11 cellular contexts compared by ENCODE assay signal in the genomic region with DNA sequence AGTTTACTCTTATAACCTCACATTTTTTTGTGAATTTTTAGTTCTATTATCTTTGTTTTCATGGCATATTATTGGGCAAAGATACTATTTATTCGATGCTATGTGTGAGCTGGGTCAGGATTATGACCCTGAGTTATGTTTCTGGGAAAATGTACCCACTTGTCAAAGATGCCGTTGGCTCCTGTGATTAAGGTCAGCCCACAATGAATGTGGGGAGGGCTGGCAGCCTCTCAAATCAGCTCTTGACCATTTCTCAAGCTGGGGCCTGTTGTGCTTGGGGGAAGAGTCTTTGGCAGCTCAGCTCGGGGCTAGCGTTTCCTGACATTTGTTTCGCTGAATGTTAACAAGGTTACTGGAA.
DNase-seq lines count a peak whose midpoint lies in the region; ATAC-seq and TF ChIP-seq lines count a peak whose summit lies in the region.
"Had no signal": no experiment of that assay in that cellular context is flagged by ENCODE, and none has a peak within 500 bp of the region (broad histone marks: within the 10 kb centered on the region; RNA-seq: fewer than 3 reads in every experiment).

No MANE protein-coding gene starts in this region.

- H3K27ac ChIP-seq in RWPE1 = peak overlapping the region; percentile 81
- H3K27ac ChIP-seq in lung (ENCODE audit: low read depth in 1 of 2, low read length in 1 of 2) = peak overlapping the region in 1 of 2 donors; percentile 66
- H3K27ac ChIP-seq in suprapubic skin = peak overlapping the region; percentile 52

- CTCF ChIA-PET in RWPE1 (lab: Yijun Ruan, JAX) = no interaction called here

- TF ChIP-seq POLR2A in suprapubic skin (IDR thresholded peaks at IDR 0.05) = no peak

- no peaks in the 10 kb centered on the region for H3K36me3 ChIP-seq in lung (ENCODE audit: control insufficient read depth in 2 of 2, insufficient read depth in 2 of 2, low read length in 2 of 2)
- no peaks in the 10 kb centered on the region for H3K36me3 ChIP-seq in suprapubic skin

- DNase-seq in RWPE1 (ENCODE audit: low spot score) (peak; percentile 73), dermis blood vessel endothelial cell (peak; percentile 59), lung (ENCODE audit: low spot score) (peak; percentile 53), suprapubic skin (ENCODE audit: low spot score in 2 of 2) (no peak), NCI-H2081 treated with DMSO at 0.1 percent for 48 hours (lab: John Stamatoyannopoulos, UW) (no peak), SIG-M5 treated with dmso at 0.1 percent for 504 hours (lab: John Stamatoyannopoulos, UW; ENCODE audit: unreplicated experiment) (no peak)
- DNase-seq in stimulated activated CD4-positive, alpha-beta T cell treated with anti-CD3 and anti-CD28 coated beads, Interleukin-2, amount 100 ng/mL, for 24 hours = no peak
- DNase-seq: activated CD4-positive, CD25-positive, alpha-beta regulatory T cell; activated T-cell treated with anti-CD3 and anti-CD28 coated beads, Interleukin-2, amount 50 U/mL, for 48 hours; NCI-H510A had no signal

- H3K4me3 ChIP-seq in lung (no peak overlapping the region), suprapubic skin (no peak overlapping the region)

- TF ChIP-seq CTCF in RWPE1 (conservative IDR thresholded peaks at IDR 0.05; ENCODE audit: low read depth) (no peak), lung (IDR thresholded peaks at IDR 0.05; ENCODE audit: control extremely low read depth, extremely low read depth) (no peak), suprapubic skin (IDR thresholded peaks at IDR 0.05) (no peak)

- peaks cover 12 to 17% of the 10 kb centered on the region in 2 donors for H3K4me1 ChIP-seq in lung (ENCODE audit: control insufficient read depth in 2 of 2, insufficient read depth in 2 of 2, low read length in 2 of 2)
- H3K4me1 ChIP-seq in suprapubic skin = peaks cover 58% of the 10 kb centered on the region

- 34 to 64% methylated on average over 5 of the region's 5 CpGs for WGBS in lung, 2 donors
- 68% methylated on average over 5 of the region's 5 CpGs for WGBS in suprapubic skin

- peak; percentile 13 for ATAC-seq in lung (ENCODE audit: insufficient read depth, low FRiP score)
- ATAC-seq in GM18520 (IDR thresholded peaks at IDR 0.05; ENCODE audit: unreplicated experiment) = no peak

- H3K27me3 ChIP-seq in lung (ENCODE audit: control insufficient read depth, insufficient read depth) = no peaks in the 10 kb centered on the region
- no peaks in the 10 kb centered on the region for H3K27me3 ChIP-seq in suprapubic skin

- no peak for TF ChIP-seq EP300 in suprapubic skin (IDR thresholded peaks at IDR 0.05)

- H3K9me3 ChIP-seq in lung (ENCODE audit: control insufficient read depth in 2 of 2, insufficient read depth in 1 of 2, low read length in 1 of 2) (no peaks in the 10 kb centered on the region), suprapubic skin (no peaks in the 10 kb centered on the region)

- POLR2A ChIA-PET in RWPE1 (lab: Yijun Ruan, JAX; ENCODE audit: low non-redundant PET) = no interaction called here

Comparison
In these comparisons a context has a peak if more than half of its experiments do, and no peak if none do; other contexts are left out.
1. DNase-seq: peak in RWPE1 (single experiment), dermis blood vessel endothelial cell (single experiment) and lung (single experiment); none in suprapubic skin (0 of 2), stimulated activated CD4-positive, alpha-beta T cell treated with anti-CD3 and anti-CD28 coated beads, Interleukin-2, amount 100 ng/mL, for 24 hours (0 of 2), NCI-H2081 treated with DMSO at 0.1 percent for 48 hours (single experiment) and SIG-M5 treated with dmso at 0.1 percent for 504 hours (single experiment).